ENCODE assay signal across 19 cellular contexts in genomic region chr20:1800180-1800579, GRCh38.
A peak's percentile ranks its signal among the peaks of the same experiment; 100 is the strongest.
DNase-seq lines count a peak whose midpoint lies in the region; ATAC-seq, FAIRE-seq and TF ChIP-seq lines count a peak whose summit lies in the region.
"Had no signal": no experiment of that assay in that cellular context is flagged by ENCODE, and none has a peak within 500 bp of the region (broad histone marks: within the 10 kb centered on the region; RNA-seq: fewer than 3 reads in every experiment).

No MANE protein-coding gene starts in this region.

- H3K36me3 ChIP-seq in SK-N-MC (ENCODE audit: insufficient read depth, low read length) = no peaks in the 10 kb centered on the region

- peaks cover 29% of the 10 kb centered on the region for H3K27me3 Mint-ChIP-seq in neural crest cell (ENCODE audit: low read depth)

- TF ChIP-seq CTCF in neural crest cell (conservative IDR thresholded peaks at IDR 0.05) = no peak
- TF ChIP-seq CTCF in D721Med (IDR thresholded peaks at IDR 0.05; ENCODE audit: insufficient read depth, missing control alignments) = no peak

- peak overlapping the region; percentile 85 for H3K27ac ChIP-seq in SK-N-MC
- no peak overlapping the region for H3K27ac ChIP-seq in right cardiac atrium (ENCODE audit: low read length)

- WGBS in right cardiac atrium = 49% methylated on average over 2 of the region's 2 CpGs

- H3K27ac Mint-ChIP-seq in neural crest cell (ENCODE audit: unreplicated experiment) = no peak overlapping the region
- H3K27ac Mint-ChIP-seq: T-cell had no signal

- H3K9me3 ChIP-seq in SK-N-MC (ENCODE audit: low read depth, low read length) (no peaks in the 10 kb centered on the region), right cardiac atrium (ENCODE audit: control insufficient read depth, low read length) (no peaks in the 10 kb centered on the region)

- H3K9ac ChIP-seq in SK-N-MC (ENCODE audit: insufficient read length) = peak overlapping the region; percentile 29

- no peak for FAIRE-seq in D721Med (lab: Jason Lieb, UNC)
- FAIRE-seq: GM12891 had no signal

- peaks cover 16% of the 10 kb centered on the region for H3K4me1 Mint-ChIP-seq in neural crest cell

- H3K4me3 ChIP-seq in SK-N-MC (no peak overlapping the region), right cardiac atrium (ENCODE audit: low read length) (no peak overlapping the region)

- DNase-seq in NCI-H82 (lab: John Stamatoyannopoulos, UW) (peak; percentile 4), NCI-H82 treated with DMSO at 0.1 percent for 48 hours (lab: John Stamatoyannopoulos, UW; ENCODE audit: unreplicated experiment) (no peak), SK-N-MC (ENCODE audit: low read depth, low spot score) (no peak), neural crest cell (ENCODE audit: low read depth, low spot score) (no peak), D721Med (ENCODE audit: insufficient read length, low spot score) (no peak), right cardiac atrium (no peak)
- DNase-seq in effector CD4-positive, alpha-beta T cell = no peak
- DNase-seq: 8988T; DND-41; H7; NCI-H1417 treated with DMSO at 0.1 percent for 48 hours; NCI-H187 treated with DMSO at 0.1 percent for 48 hours; NCI-H2107; NCI-H510A treated with DMSO at 0.1 percent for 48 hours; NK-92 treated with Interleukin-12 subunit alpha and Interleukin-12 subunit beta, amount 100 ng/mL, for 24 hours; T-cell had no signal

- ATAC-seq in right cardiac atrium = no peak
- ATAC-seq: Panc1, T-cell had no signal

- H3K4me1 ChIP-seq in right cardiac atrium (ENCODE audit: control insufficient read depth, insufficient read depth, low read length) = no peaks in the 10 kb centered on the region

- no peaks in the 10 kb centered on the region for H3K27me3 ChIP-seq in right cardiac atrium (ENCODE audit: control insufficient read depth, insufficient read depth)

- H3K9me3 Mint-ChIP-seq in neural crest cell = no peaks in the 10 kb centered on the region
- H3K9me3 Mint-ChIP-seq: T-cell had no signal

- no peaks in the 10 kb centered on the region for H3K36me3 Mint-ChIP-seq in neural crest cell (ENCODE audit: low read depth)
- H3K36me3 Mint-ChIP-seq: CD14-positive monocyte, T-cell had no signal

- intact Hi-C loops in right cardiac atrium (cut with DNase I) = loop anchor here (5.0 to 10.0 kb wide), 4 partner anchors 92 to 145 kb away; partner anchors contain the start of gene SIRPA (in 2 of the 4)

- peak overlapping the region; percentile 25 for H3K4me3 Mint-ChIP-seq in neural crest cell
- H3K4me3 Mint-ChIP-seq: T-cell had no signal
